ENCODE assay signal across 32 cellular contexts in the genomic region with DNA sequence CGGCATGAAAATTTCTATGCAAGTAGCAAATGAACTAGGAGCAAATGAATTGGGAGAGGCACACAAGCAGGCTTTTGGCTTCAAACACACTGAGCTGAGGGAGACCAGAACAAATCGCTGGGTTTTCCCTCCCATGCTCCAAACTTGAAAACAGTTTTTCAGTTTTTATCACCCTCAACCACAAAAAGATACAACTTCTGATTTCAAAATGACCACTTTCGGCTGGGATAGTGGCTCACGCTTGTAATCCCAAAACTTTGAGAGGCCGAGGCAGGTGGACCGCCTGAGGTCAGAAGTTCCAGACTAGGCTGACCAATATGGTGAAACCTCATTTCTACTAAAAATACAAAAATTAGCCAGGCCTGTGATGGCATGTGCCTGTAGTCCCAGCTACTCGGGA.
"Had no signal": no experiment of that assay in that cellular context is flagged by ENCODE, and none has a peak within 500 bp of the region (broad histone marks: within the 10 kb centered on the region; RNA-seq: fewer than 3 reads in every experiment).

No MANE protein-coding gene starts in this region.

- H3K36me3 ChIP-seq: uterus had no signal

- H3K4me3 ChIP-seq: coronary artery, right lobe of liver, thoracic aorta, uterus had no signal

- H3K27me3 Mint-ChIP-seq: activated CD4-positive, alpha-beta T cell treated with anti-CD3 and anti-CD28 coated beads, Interleukin-2, amount 10 ng/mL, durations not matched to agents 7 days and 5 days; activated CD8-positive, alpha-beta memory T cell treated with anti-CD3 and anti-CD28 coated beads, Interleukin-2, amount 10 ng/mL, durations not matched to agents 7 days and 5 days; activated naive CD4-positive, alpha-beta T cell treated with anti-CD3 and anti-CD28 coated beads, Interleukin-2, amount 10 ng/mL, durations not matched to agents 7 days and 5 days; activated naive CD8-positive, alpha-beta T cell treated with anti-CD3 and anti-CD28 coated beads, Interleukin-2, amount 10 ng/mL, durations not matched to agents 7 days and 5 days; naive B cell; stimulated activated naive CD8-positive, alpha-beta T cell treated with anti-CD3 and anti-CD28 coated beads, Interleukin-15, Interleukin-2, amounts not matched to agents 100 ng/mL and 50 ng/mL, for 24 hours; T-helper 17 cell; type B pancreatic cell had no signal

- H3K9me3 Mint-ChIP-seq: activated CD4-positive, alpha-beta T cell treated with anti-CD3 and anti-CD28 coated beads, Interleukin-2, amount 10 ng/mL, durations not matched to agents 7 days and 5 days; activated naive CD4-positive, alpha-beta T cell treated with anti-CD3 and anti-CD28 coated beads, Interleukin-2, amount 10 ng/mL, durations not matched to agents 7 days and 5 days; activated naive CD8-positive, alpha-beta T cell treated with anti-CD3 and anti-CD28 coated beads, Interleukin-2, amount 10 ng/mL, durations not matched to agents 7 days and 5 days; mesothelial cell of epicardium; naive B cell; nephron progenitor cell; stimulated activated naive CD8-positive, alpha-beta T cell treated with anti-CD3 and anti-CD28 coated beads, Interleukin-15, Interleukin-2, amounts not matched to agents 100 ng/mL and 50 ng/mL, for 24 hours; type B pancreatic cell had no signal

- H3K27me3 ChIP-seq: brain microvascular endothelial cell, neutrophil, right lobe of liver, uterus had no signal

- H3K27ac ChIP-seq: brain microvascular endothelial cell, coronary artery, neutrophil, right lobe of liver, thoracic aorta, uterus, WERI-Rb-1 had no signal

- DNase-seq: activated CD4-positive, alpha-beta T cell treated with anti-CD3 and anti-CD28 coated beads, Interleukin-2, amount 10 ng/mL, durations not matched to agents 7 days and 5 days; activated CD8-positive, alpha-beta memory T cell treated with anti-CD3 and anti-CD28 coated beads, Interleukin-2, amount 10 ng/mL, durations not matched to agents 7 days and 5 days; activated CD8-positive, alpha-beta T cell treated with anti-CD3 and anti-CD28 coated beads, Interleukin-2, amount 10 ng/mL, durations not matched to agents 7 days and 5 days; activated gamma-delta T cell; activated naive CD4-positive, alpha-beta T cell treated with anti-CD3 and anti-CD28 coated beads, Interleukin-2, amount 10 ng/mL, durations not matched to agents 7 days and 5 days; activated naive CD8-positive, alpha-beta T cell treated with anti-CD3 and anti-CD28 coated beads, Interleukin-2, amount 10 ng/mL, durations not matched to agents 7 days and 5 days; amniotic stem cell; brain microvascular endothelial cell; foreskin fibroblast; head of caudate nucleus; hippocampal formation; left cardiac atrium; left ventricle myocardium superior; naive B cell; nephron progenitor cell; right lobe of liver; stimulated activated CD4-positive, alpha-beta T cell treated with anti-CD3 and anti-CD28 coated beads, Interleukin-2, amount 100 ng/mL, for 48 hours; T-helper 17 cell; T1000; uterus; WERI-Rb-1 had no signal

- H3K9me3 ChIP-seq: neutrophil, right lobe of liver, thoracic aorta, uterus had no signal

- H3K4me3 Mint-ChIP-seq: activated CD4-positive, alpha-beta T cell treated with anti-CD3 and anti-CD28 coated beads, Interleukin-2, amount 10 ng/mL, durations not matched to agents 7 days and 5 days; activated CD8-positive, alpha-beta memory T cell treated with anti-CD3 and anti-CD28 coated beads, Interleukin-2, amount 10 ng/mL, durations not matched to agents 7 days and 5 days; activated CD8-positive, alpha-beta T cell treated with anti-CD3 and anti-CD28 coated beads, Interleukin-2, amount 10 ng/mL, durations not matched to agents 7 days and 5 days; activated naive CD4-positive, alpha-beta T cell treated with anti-CD3 and anti-CD28 coated beads, Interleukin-2, amount 10 ng/mL, durations not matched to agents 7 days and 5 days; activated naive CD8-positive, alpha-beta T cell treated with anti-CD3 and anti-CD28 coated beads, Interleukin-2, amount 10 ng/mL, durations not matched to agents 7 days and 5 days; mesothelial cell of epicardium; naive B cell; nephron progenitor cell; stimulated activated naive CD8-positive, alpha-beta T cell treated with anti-CD3 and anti-CD28 coated beads, Interleukin-15, Interleukin-2, amounts not matched to agents 100 ng/mL and 50 ng/mL, for 24 hours; T-helper 17 cell; type B pancreatic cell had no signal

- H3K27ac Mint-ChIP-seq: activated CD4-positive, alpha-beta T cell treated with anti-CD3 and anti-CD28 coated beads, Interleukin-2, amount 10 ng/mL, durations not matched to agents 7 days and 5 days; activated CD8-positive, alpha-beta memory T cell treated with anti-CD3 and anti-CD28 coated beads, Interleukin-2, amount 10 ng/mL, durations not matched to agents 7 days and 5 days; activated CD8-positive, alpha-beta T cell treated with anti-CD3 and anti-CD28 coated beads, Interleukin-2, amount 10 ng/mL, durations not matched to agents 7 days and 5 days; activated naive CD4-positive, alpha-beta T cell treated with anti-CD3 and anti-CD28 coated beads, Interleukin-2, amount 10 ng/mL, durations not matched to agents 7 days and 5 days; activated naive CD8-positive, alpha-beta T cell treated with anti-CD3 and anti-CD28 coated beads, Interleukin-2, amount 10 ng/mL, durations not matched to agents 7 days and 5 days; mesothelial cell of epicardium; nephron progenitor cell; stimulated activated naive CD8-positive, alpha-beta T cell treated with anti-CD3 and anti-CD28 coated beads, Interleukin-15, Interleukin-2, amounts not matched to agents 100 ng/mL and 50 ng/mL, for 24 hours; T-helper 17 cell; type B pancreatic cell had no signal

- H3K4me1 Mint-ChIP-seq: activated CD4-positive, alpha-beta T cell treated with anti-CD3 and anti-CD28 coated beads, Interleukin-2, amount 10 ng/mL, durations not matched to agents 7 days and 5 days; activated naive CD4-positive, alpha-beta T cell treated with anti-CD3 and anti-CD28 coated beads, Interleukin-2, amount 10 ng/mL, durations not matched to agents 7 days and 5 days; mesothelial cell of epicardium; nephron progenitor cell; T-helper 17 cell had no signal

- ATAC-seq: activated CD4-positive, CD25-positive, alpha-beta regulatory T cell treated with anti-CD3 and anti-CD28 coated beads, Interleukin-2, amount 50 U/mL, for 24 hours; activated CD8-positive, alpha-beta memory T cell treated with anti-CD3 and anti-CD28 coated beads, Interleukin-2, amount 10 ng/mL, durations not matched to agents 7 days and 5 days; activated CD8-positive, alpha-beta T cell treated with anti-CD3 and anti-CD28 coated beads, Interleukin-2, amount 10 ng/mL, durations not matched to agents 7 days and 5 days; esophagus mucosa; left cardiac atrium; left ventricle myocardium superior; right lobe of liver; T-helper 17 cell had no signal

- FAIRE-seq: astrocyte, endothelial cell of umbilical vein, keratinocyte had no signal

- H3K4me1 ChIP-seq: right lobe of liver, uterus had no signal
